Comparison of ENCODE assay signal across 28 cellular contexts in the genomic region with DNA sequence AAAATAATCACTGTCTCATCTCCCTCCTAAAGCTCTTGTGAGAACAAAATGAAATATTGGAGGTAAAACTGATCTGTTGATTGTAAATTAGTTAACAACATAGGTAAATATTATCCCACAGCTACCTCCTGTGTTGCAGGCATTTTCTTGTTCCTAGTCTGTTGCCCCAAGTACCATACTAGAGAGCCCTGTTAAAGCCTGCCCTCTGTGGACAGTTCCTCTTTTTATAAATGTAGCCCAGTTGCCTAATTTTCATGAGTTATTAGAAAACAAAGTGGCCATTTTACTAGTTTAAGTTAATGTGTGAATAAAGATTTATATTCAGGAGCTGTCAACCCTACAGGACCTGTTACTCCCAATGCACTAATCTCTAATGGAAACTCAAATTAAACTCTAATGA.
"Had no signal": no experiment of that assay in that cellular context is flagged by ENCODE, and none has a peak within 500 bp of the region (broad histone marks: within the 10 kb centered on the region; RNA-seq: fewer than 3 reads in every experiment).

No MANE protein-coding gene starts in this region.

- FAIRE-seq: astrocyte, bronchial epithelial cell, TTC549 had no signal

- H3K4me3 ChIP-seq: coronary artery, esophagus squamous epithelium, gastroesophageal sphincter, heart right ventricle had no signal

- H3K27ac ChIP-seq: brain microvascular endothelial cell, coronary artery, esophagus squamous epithelium, gastroesophageal sphincter, heart right ventricle, VCaP had no signal

- H3K4me1 ChIP-seq: esophagus squamous epithelium, gastroesophageal sphincter, heart right ventricle had no signal

- H3K36me3 ChIP-seq: brain microvascular endothelial cell, esophagus squamous epithelium, gastroesophageal sphincter, heart right ventricle had no signal

- H3K9me3 ChIP-seq: esophagus squamous epithelium, gastroesophageal sphincter, heart right ventricle had no signal

- DNase-seq: activated CD4-positive, alpha-beta memory T cell treated with anti-CD3 and anti-CD28 coated beads for 36 hours; activated CD4-positive, alpha-beta T cell treated with anti-CD3 and anti-CD28 coated beads for 1 hour; activated CD4-positive, alpha-beta T cell treated with anti-CD3 and anti-CD28 coated beads for 48 hours; activated CD8-positive, alpha-beta memory T cell treated with anti-CD3 and anti-CD28 coated beads, Interleukin-2, amount 10 ng/mL, durations not matched to agents 7 days and 5 days; activated CD8-positive, alpha-beta memory T cell treated with anti-CD3 and anti-CD28 coated beads, Interleukin-2, amount 50 U/mL, for 4 hours; activated CD8-positive, alpha-beta T cell treated with anti-CD3 and anti-CD28 coated beads, Interleukin-2, amount 10 ng/mL, durations not matched to agents 7 days and 5 days; activated effector memory CD4-positive, alpha-beta T cell treated with anti-CD3 and anti-CD28 coated beads, Interleukin-2, amount 50 U/mL, for 16 hours; activated naive CD4-positive, alpha-beta T cell treated with anti-CD3 and anti-CD28 coated beads, Interleukin-2, amount 50 U/mL, for 16 hours; activated T-cell treated with anti-CD3 and anti-CD28 coated beads, Interleukin-2, amount 50 U/mL, for 1 hour; activated T-cell treated with anti-CD3 and anti-CD28 coated beads, Interleukin-2, amount 50 U/mL, for 48 hours; amniotic stem cell; anterior cingulate cortex; brain microvascular endothelial cell; effector CD4-positive, alpha-beta T cell; effector memory CD8-positive, alpha-beta T cell; erythroblast; esophagus squamous epithelium; foreskin melanocyte; heart right ventricle; hippocampal formation; T-helper 2 cell had no signal

- ATAC-seq: activated CD8-positive, alpha-beta memory T cell treated with anti-CD3 and anti-CD28 coated beads, Interleukin-2, amount 10 ng/mL, durations not matched to agents 7 days and 5 days; activated CD8-positive, alpha-beta T cell treated with anti-CD3 and anti-CD28 coated beads, Interleukin-2, amount 10 ng/mL, durations not matched to agents 7 days and 5 days; effector memory CD8-positive, alpha-beta T cell; gastroesophageal sphincter; heart right ventricle; WTC11 had no signal

- H3K27me3 ChIP-seq: brain microvascular endothelial cell, esophagus squamous epithelium, heart right ventricle had no signal
